ENCODE assay signal across 14 cellular contexts in the genomic region with DNA sequence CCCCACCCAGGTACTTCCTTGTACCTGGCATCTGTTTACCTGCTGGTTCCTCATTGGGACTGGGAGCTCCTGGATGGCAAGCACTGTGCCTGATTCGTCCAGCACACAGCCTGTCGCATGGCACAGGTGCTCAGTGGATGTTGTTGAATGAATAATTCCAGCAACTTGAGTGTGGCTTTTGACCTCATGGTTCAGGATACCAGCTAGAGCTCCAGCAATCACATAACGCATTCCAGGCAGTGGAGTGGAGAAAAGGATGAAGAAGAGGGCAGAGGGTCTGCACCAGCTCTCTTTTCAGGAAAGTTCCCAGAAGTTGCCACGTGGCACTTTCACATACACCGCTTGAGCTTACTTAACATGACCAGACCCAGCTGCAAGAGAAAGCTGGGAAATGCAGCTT. TPM values are rescaled to one million over a fixed set of nuclear protein-coding genes. Genes with fewer than 3 reads are reported as not detected.
DNase-seq lines count a peak whose midpoint lies in the region; ATAC-seq and TF ChIP-seq lines count a peak whose summit lies in the region.
"Had no signal": no experiment of that assay in that cellular context is flagged by ENCODE, and none has a peak within 500 bp of the region (broad histone marks: within the 10 kb centered on the region; RNA-seq: fewer than 3 reads in every experiment).

No MANE protein-coding gene starts in this region.

- no peaks in the 10 kb centered on the region for H3K79me2 ChIP-seq in neural progenitor cell (ENCODE audit: low read depth)

- intact Hi-C loops in CD14-positive monocyte (cut with micrococcal nuclease), result loop anchor here (5.0 kb wide), 1 partner anchor 47 kb away; the partner anchor contains the start of gene NCBP3 (in 2 of the 2)

- H3K9me3 Mint-ChIP-seq in CD14-positive monocyte (no peaks in the 10 kb centered on the region), IgD-negative memory B cell (no peaks in the 10 kb centered on the region), neural progenitor cell (no peaks in the 10 kb centered on the region)
- no peaks in the 10 kb centered on the region for H3K9me3 Mint-ChIP-seq in effector memory CD8-positive, alpha-beta T cell

- H3K9ac ChIP-seq in neural progenitor cell, result no peak overlapping the region

- peaks cover 14% of the 10 kb centered on the region for H3K27me3 ChIP-seq in neural progenitor cell
- H3K27me3 ChIP-seq: brain microvascular endothelial cell had no signal

- H3K4me2 ChIP-seq in neural progenitor cell, result no peak overlapping the region

- TF ChIP-seq CTCF in CD14-positive monocyte (IDR thresholded peaks at IDR 0.05) (no peak), neural progenitor cell (IDR thresholded peaks at IDR 0.05) (no peak)

- peaks cover 13% of the 10 kb centered on the region for H3K4me1 ChIP-seq in neural progenitor cell

- H3K27me3 Mint-ChIP-seq in CD14-positive monocyte (ENCODE audit: low read depth in 3 of 3) (peaks cover 10 to 16% (median 11%) of the 10 kb centered on the region in 3 donors), IgD-negative memory B cell (no peaks in the 10 kb centered on the region), neural progenitor cell (ENCODE audit: insufficient read depth, low read depth) (peaks cover 11% of the 10 kb centered on the region)
- no peaks in the 10 kb centered on the region for H3K27me3 Mint-ChIP-seq in effector memory CD8-positive, alpha-beta T cell

- H3K36me3 ChIP-seq in neural progenitor cell, result no peaks in the 10 kb centered on the region
- H3K36me3 ChIP-seq: brain microvascular endothelial cell had no signal

- H3K4me3 Mint-ChIP-seq in CD14-positive monocyte (peak overlapping the region; percentile 82 to 90), IgD-negative memory B cell (peak overlapping the region; percentile 82 to 95 (median 90)), neural progenitor cell (peak overlapping the region; percentile 87)
- peak overlapping the region; percentile 74 to 80 for H3K4me3 Mint-ChIP-seq in effector memory CD8-positive, alpha-beta T cell

- H3K36me3 Mint-ChIP-seq in CD14-positive monocyte (peaks cover 37 to 38% of the 10 kb centered on the region in 2 donors), IgD-negative memory B cell (no peaks in the 10 kb centered on the region), neural progenitor cell (no peaks in the 10 kb centered on the region)
- peaks cover 12% of the 10 kb centered on the region for H3K36me3 Mint-ChIP-seq in effector memory CD8-positive, alpha-beta T cell (ENCODE audit: insufficient read depth)

- H2AFZ ChIP-seq in neural progenitor cell (replicated peaks), result no peak overlapping the region

- H3K27ac Mint-ChIP-seq in CD14-positive monocyte (peak overlapping the region in 3 of 7 donors; percentile 77 to 92 (median 91)), IgD-negative memory B cell (peak overlapping the region in 1 of 3 donors; percentile 80), neural progenitor cell (peak overlapping the region; percentile 59)
- H3K27ac Mint-ChIP-seq in effector memory CD8-positive, alpha-beta T cell, result peak overlapping the region in 1 of 2 donors; percentile 85

- DNase-seq in CD14-positive monocyte (ENCODE audit: low spot score) (no peak), neural progenitor cell (ENCODE audit: low spot score) (no peak), activated gamma-delta T cell (lab: John Stamatoyannopoulos, UW) (no peak)
- DNase-seq in effector memory CD8-positive, alpha-beta T cell, result no peak
- DNase-seq in effector CD4-positive, alpha-beta T cell, result no peak
- DNase-seq in stimulated activated CD8-positive, alpha-beta memory T cell treated with anti-CD3 and anti-CD28 coated beads, Interleukin-4, amount 100 ng/mL, for 48 hours, result no peak
- DNase-seq: activated CD4-positive, CD25-positive, alpha-beta regulatory T cell; brain microvascular endothelial cell; DMS 273 treated with DMSO at 0.1 percent for 48 hours; NCI-H1436 had no signal

- no peak for ATAC-seq in effector memory CD8-positive, alpha-beta T cell (replicated peaks)
- ATAC-seq in GM18511 (IDR thresholded peaks at IDR 0.05; ENCODE audit: unreplicated experiment), result no peak

- no peak overlapping the region for H3K27ac ChIP-seq in neural progenitor cell
- H3K27ac ChIP-seq: brain microvascular endothelial cell, GM23248 had no signal

- peaks cover 20% of the 10 kb centered on the region for H4K20me1 ChIP-seq in neural progenitor cell (ENCODE audit: low read depth)

- peaks cover 9% of the 10 kb centered on the region for H3F3A ChIP-seq in neural progenitor cell (ENCODE audit: low read depth)

- no peaks in the 10 kb centered on the region for H3K9me3 ChIP-seq in neural progenitor cell (ENCODE audit: low read depth)

- H3K4me3 ChIP-seq in neural progenitor cell, result no peak overlapping the region

- H3K4me1 Mint-ChIP-seq in CD14-positive monocyte (peaks cover 53% of the 10 kb centered on the region), IgD-negative memory B cell (peaks cover 8 to 22% (median 17%) of the 10 kb centered on the region in 3 donors), neural progenitor cell (peaks cover 38% of the 10 kb centered on the region)
- peaks cover 18 to 26% of the 10 kb centered on the region in 2 donors for H3K4me1 Mint-ChIP-seq in effector memory CD8-positive, alpha-beta T cell (ENCODE audit: low read depth in 2 of 2)

RNA-seq across cellular contexts. Expression of gene CAMKK1, which starts 1.3 kb away (rescaled TPM):
- polyA plus RNA-seq in CD14-positive monocyte (1 to 10 TPM in 1 of 2 donors, under 1 TPM in 1; 0.74 to 1.5 TPM), IgD-negative memory B cell (0.53 TPM)
- total RNA-seq in neural progenitor cell (ENCODE audit: low replicate concordance), result 2.9 and 6.4 TPM in 2 replicates

RNA-seq across cellular contexts. Expression of gene P2RX1, which starts 22.1 kb away (rescaled TPM):
- 10 to 100 TPM; 22.9 to 33.8 TPM for polyA plus RNA-seq in CD14-positive monocyte
- polyA plus RNA-seq in IgD-negative memory B cell, result 2.4 TPM
- not detected in 2 replicates for total RNA-seq in neural progenitor cell (ENCODE audit: low replicate concordance)
- total RNA-seq: GM23248, pulmonary artery endothelial cell had no signal
- polyA plus RNA-seq: GM23248 had no signal

RNA-seq across cellular contexts. Expression of gene NCBP3, which starts 48.1 kb away (rescaled TPM):
- polyA plus RNA-seq in CD14-positive monocyte (1 to 10 TPM; 4.9 to 8.5 TPM), IgD-negative memory B cell (12.5 TPM)
- 55.7 and 72.4 TPM in 2 replicates for total RNA-seq in neural progenitor cell (ENCODE audit: low replicate concordance)
